ENCODE assay signal across 8 cellular contexts in the genomic region with DNA sequence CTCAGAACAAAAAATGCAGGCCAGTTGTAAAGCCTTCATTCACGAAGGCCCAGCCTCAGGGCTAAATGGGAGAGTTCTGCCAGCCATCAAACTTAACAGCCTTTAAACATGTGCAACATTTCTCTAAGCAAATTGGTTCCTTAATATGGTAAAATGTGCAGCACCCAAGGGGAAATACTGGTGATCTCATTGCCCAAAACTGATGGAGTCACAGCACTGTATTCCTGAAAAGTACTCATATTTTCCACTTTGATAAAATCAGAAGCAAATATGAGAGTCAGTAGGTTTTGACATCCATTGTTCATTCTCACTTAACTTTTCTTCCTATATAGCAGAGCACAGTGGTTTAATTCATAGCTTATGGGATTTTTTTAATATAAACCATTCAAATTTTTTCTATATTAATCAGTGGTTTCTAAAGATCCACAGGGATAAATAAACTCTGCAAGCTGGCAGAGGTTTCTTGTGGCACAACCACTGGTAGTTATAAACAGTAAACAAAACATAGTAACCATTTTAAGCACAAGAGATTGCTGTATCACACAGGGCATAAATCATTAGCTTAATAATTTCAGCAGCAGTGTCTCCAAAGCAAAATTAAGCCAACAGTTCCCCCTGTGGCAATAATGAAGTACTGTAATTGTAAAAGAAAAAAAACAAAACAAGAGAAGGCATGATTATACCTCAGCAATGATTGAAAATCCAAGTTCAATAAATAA.
DNase-seq lines count a peak whose midpoint lies in the region; ATAC-seq and TF ChIP-seq lines count a peak whose summit lies in the region.

No MANE protein-coding gene starts in this region.

- intact Hi-C loops in left ventricle myocardium superior (cut with micrococcal nuclease) (no loop called here), tibial artery (cut with DNase I; ENCODE audit: low total_unique reads) (no loop called here)

- H4K20me1 ChIP-seq in SK-N-SH (ENCODE audit: insufficient read depth), result no peaks in the 10 kb centered on the region

- H3K36me3 ChIP-seq in SK-N-SH (replicated peaks in 1 of 2; ENCODE audit: control insufficient read depth in 1 of 2, insufficient read depth in 2 of 2, low read length in 1 of 2) (no peaks in the 10 kb centered on the region), tibial artery (no peaks in the 10 kb centered on the region)

- ATAC-seq in GM18909 (IDR thresholded peaks at IDR 0.05; ENCODE audit: poor library complexity, unreplicated experiment) (peak; percentile 66), left ventricle myocardium superior (peak; percentile 59), HG02759 (IDR thresholded peaks at IDR 0.05; ENCODE audit: unreplicated experiment) (no peak), HG03439 (IDR thresholded peaks at IDR 0.05; ENCODE audit: unreplicated experiment) (no peak)

- peak; percentile 4 to 75; a peak in 2 of 4 replicates for TF ChIP-seq EP300 in SK-N-SH (IDR thresholded peaks at IDR 0.05; ENCODE audit: borderline replicate concordance in 1 of 2, low read depth in 1 of 2, low read length in 1 of 2)

- no peaks in the 10 kb centered on the region for H3K27me3 ChIP-seq in SK-N-SH (ENCODE audit: insufficient read depth)
- no peaks in the 10 kb centered on the region for H3K27me3 ChIP-seq in tibial artery

- no peak overlapping the region for H3K4me3 ChIP-seq in SK-N-SH (ENCODE audit: low read depth in 2 of 2, low read length in 1 of 2)
- no peak overlapping the region for H3K4me3 ChIP-seq in tibial artery

- 8% methylated on average over 1 of the region's 1 CpG for WGBS in SK-N-SH (ENCODE audit: low lambda C conversion rate)

- H3K9me2 ChIP-seq in SK-N-SH, result no peaks in the 10 kb centered on the region

- peak; percentile 65 for TF ChIP-seq CTCF in SK-N-SH (IDR thresholded peaks at IDR 0.05)
- peak; percentile 37 to 48 for TF ChIP-seq CTCF in tibial artery (IDR thresholded peaks at IDR 0.05)

- H3K9me3 ChIP-seq in SK-N-SH (no peaks in the 10 kb centered on the region), tibial artery (no peaks in the 10 kb centered on the region)

- peaks cover 11% of the 10 kb centered on the region for H3F3A ChIP-seq in SK-N-SH (replicated peaks; ENCODE audit: insufficient read depth)

- POLR2A ChIA-PET in SK-N-SH (lab: Yijun Ruan, JAX), result no interaction called here

- H3K79me2 ChIP-seq in SK-N-SH (ENCODE audit: insufficient read depth), result no peaks in the 10 kb centered on the region

- H3K27ac ChIP-seq in SK-N-SH (ENCODE audit: low read depth in 2 of 2, low read length in 1 of 2), result peak overlapping the region; percentile 60 to 79; a peak in 3 of 4 replicates
- peak overlapping the region in 1 of 2 donors; percentile 26 for H3K27ac ChIP-seq in tibial artery

- TF ChIP-seq RAD21 in SK-N-SH (IDR thresholded peaks at IDR 0.05; ENCODE audit: low read length), result peak; percentile 77

- CTCF ChIA-PET in SK-N-SH (lab: Yijun Ruan, JAX), result interaction anchor here (0.6 to 3.2 kb wide), 19 partner anchors 10 to 746 kb away, joined by 3 to 12 read pairs (median 3); no protein-coding TSS in a partner anchor

- H3K4me2 ChIP-seq in SK-N-SH, result 0 out of 2 replicates have a peak overlapping the region, but pooled peaks have one; percentile 14

- peaks cover 0 to 14% of the 10 kb centered on the region in 2 experiments; a peak in 2 of 4 replicates for H3K4me1 ChIP-seq in SK-N-SH (ENCODE audit: control insufficient read depth in 1 of 2, insufficient read depth in 2 of 2, low read depth in 1 of 2, low read length in 1 of 2)
- peaks cover 0 to 13% (median 5%) of the 10 kb centered on the region in 4 donors for H3K4me1 ChIP-seq in tibial artery

- DNase-seq in AG08395 (ENCODE audit: low spot score) (peak; percentile 56), SK-N-SH (peak; percentile 7), left ventricle myocardium superior (no peak), tibial artery (no peak), 8988T (no peak)

- H2AFZ ChIP-seq in SK-N-SH (ENCODE audit: low read depth), result no peak overlapping the region; the same call in 1 of the 2 replicates

- H3K9ac ChIP-seq in SK-N-SH, result no peak overlapping the region; the same call in 1 of the 2 replicates

TF ChIP-seq in SK-N-SH, 30 proteins besides CTCF, POLR2A, EP300 and RAD21 (continues in another document):
- TF ChIP-seq MEF2A (IDR thresholded peaks at IDR 0.05; ENCODE audit: borderline replicate concordance, low read depth) (0 out of 2 replicates have a peak, but pooled peaks have one; percentile 21), YY1 (IDR thresholded peaks at IDR 0.05; ENCODE audit: low read depth) (peak; percentile 43; the same call in 1 of the 2 replicates), JUND (IDR thresholded peaks at IDR 0.05) (peak; percentile 60), TAF1 (IDR thresholded peaks at IDR 0.05; ENCODE audit: borderline replicate concordance, low read depth, low read length) (no peak), GATA2 (CRISPR knock-in tag; IDR thresholded peaks at IDR 0.05) (0 out of 2 replicates have a peak, but pooled peaks have one; percentile 31), TEAD4 (IDR thresholded peaks at IDR 0.05; ENCODE audit: borderline replicate concordance, insufficient read depth) (no peak), POLR2AphosphoS5 (IDR thresholded peaks at IDR 0.05; ENCODE audit: low read depth, low read length) (0 out of 2 replicates have a peak, but pooled peaks have one; percentile 12), FOSL2 (IDR thresholded peaks at IDR 0.05; ENCODE audit: borderline replicate concordance, low read depth) (peak; percentile 20; the same call in 1 of the 2 replicates), NFIC (IDR thresholded peaks at IDR 0.05; ENCODE audit: borderline replicate concordance) (0 out of 2 replicates have a peak, but pooled peaks have one; percentile 1), NRF1 (IDR thresholded peaks at IDR 0.05; ENCODE audit: low read depth, low read length) (no peak), EZH2phosphoT487 (IDR thresholded peaks at IDR 0.05; ENCODE audit: borderline replicate concordance, low read depth) (no peak), RCOR1 (IDR thresholded peaks at IDR 0.05; ENCODE audit: low read length) (no peak), SMC3 (IDR thresholded peaks at IDR 0.05; ENCODE audit: low read depth, low read length) (peak; percentile 30; the same call in 1 of the 2 replicates), RFX5 (IDR thresholded peaks at IDR 0.05; ENCODE audit: low read length) (no peak), MXI1 (IDR thresholded peaks at IDR 0.05; ENCODE audit: low read depth, low read length) (no peak), TCF12 (IDR thresholded peaks at IDR 0.05) (peak; percentile 74; the same call in 1 of the 2 replicates), SIN3A (IDR thresholded peaks at IDR 0.05; ENCODE audit: borderline replicate concordance, low read depth, low read length) (no peak)
- TF ChIP-seq, protein P1, sequence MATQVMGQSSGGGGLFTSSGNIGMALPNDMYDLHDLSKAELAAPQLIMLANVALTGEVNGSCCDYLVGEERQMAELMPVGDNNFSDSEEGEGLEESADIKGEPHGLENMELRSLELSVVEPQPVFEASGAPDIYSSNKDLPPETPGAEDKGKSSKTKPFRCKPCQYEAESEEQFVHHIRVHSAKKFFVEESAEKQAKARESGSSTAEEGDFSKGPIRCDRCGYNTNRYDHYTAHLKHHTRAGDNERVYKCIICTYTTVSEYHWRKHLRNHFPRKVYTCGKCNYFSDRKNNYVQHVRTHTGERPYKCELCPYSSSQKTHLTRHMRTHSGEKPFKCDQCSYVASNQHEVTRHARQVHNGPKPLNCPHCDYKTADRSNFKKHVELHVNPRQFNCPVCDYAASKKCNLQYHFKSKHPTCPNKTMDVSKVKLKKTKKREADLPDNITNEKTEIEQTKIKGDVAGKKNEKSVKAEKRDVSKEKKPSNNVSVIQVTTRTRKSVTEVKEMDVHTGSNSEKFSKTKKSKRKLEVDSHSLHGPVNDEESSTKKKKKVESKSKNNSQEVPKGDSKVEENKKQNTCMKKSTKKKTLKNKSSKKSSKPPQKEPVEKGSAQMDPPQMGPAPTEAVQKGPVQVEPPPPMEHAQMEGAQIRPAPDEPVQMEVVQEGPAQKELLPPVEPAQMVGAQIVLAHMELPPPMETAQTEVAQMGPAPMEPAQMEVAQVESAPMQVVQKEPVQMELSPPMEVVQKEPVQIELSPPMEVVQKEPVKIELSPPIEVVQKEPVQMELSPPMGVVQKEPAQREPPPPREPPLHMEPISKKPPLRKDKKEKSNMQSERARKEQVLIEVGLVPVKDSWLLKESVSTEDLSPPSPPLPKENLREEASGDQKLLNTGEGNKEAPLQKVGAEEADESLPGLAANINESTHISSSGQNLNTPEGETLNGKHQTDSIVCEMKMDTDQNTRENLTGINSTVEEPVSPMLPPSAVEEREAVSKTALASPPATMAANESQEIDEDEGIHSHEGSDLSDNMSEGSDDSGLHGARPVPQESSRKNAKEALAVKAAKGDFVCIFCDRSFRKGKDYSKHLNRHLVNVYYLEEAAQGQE (IDR thresholded peaks at IDR 0.05; ENCODE audit: low read depth, low read length), result no peak
- TF ChIP-seq, protein P2, sequence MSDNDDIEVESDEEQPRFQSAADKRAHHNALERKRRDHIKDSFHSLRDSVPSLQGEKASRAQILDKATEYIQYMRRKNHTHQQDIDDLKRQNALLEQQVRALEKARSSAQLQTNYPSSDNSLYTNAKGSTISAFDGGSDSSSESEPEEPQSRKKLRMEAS (IDR thresholded peaks at IDR 0.05; ENCODE audit: low read depth), result peak; percentile 40; the same call in 1 of the 2 replicates
- TF ChIP-seq, protein P3, sequence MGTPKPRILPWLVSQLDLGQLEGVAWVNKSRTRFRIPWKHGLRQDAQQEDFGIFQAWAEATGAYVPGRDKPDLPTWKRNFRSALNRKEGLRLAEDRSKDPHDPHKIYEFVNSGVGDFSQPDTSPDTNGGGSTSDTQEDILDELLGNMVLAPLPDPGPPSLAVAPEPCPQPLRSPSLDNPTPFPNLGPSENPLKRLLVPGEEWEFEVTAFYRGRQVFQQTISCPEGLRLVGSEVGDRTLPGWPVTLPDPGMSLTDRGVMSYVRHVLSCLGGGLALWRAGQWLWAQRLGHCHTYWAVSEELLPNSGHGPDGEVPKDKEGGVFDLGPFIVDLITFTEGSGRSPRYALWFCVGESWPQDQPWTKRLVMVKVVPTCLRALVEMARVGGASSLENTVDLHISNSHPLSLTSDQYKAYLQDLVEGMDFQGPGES (IDR thresholded peaks at IDR 0.05; ENCODE audit: low read depth, low read length), result no peak
- TF ChIP-seq, protein P4, sequence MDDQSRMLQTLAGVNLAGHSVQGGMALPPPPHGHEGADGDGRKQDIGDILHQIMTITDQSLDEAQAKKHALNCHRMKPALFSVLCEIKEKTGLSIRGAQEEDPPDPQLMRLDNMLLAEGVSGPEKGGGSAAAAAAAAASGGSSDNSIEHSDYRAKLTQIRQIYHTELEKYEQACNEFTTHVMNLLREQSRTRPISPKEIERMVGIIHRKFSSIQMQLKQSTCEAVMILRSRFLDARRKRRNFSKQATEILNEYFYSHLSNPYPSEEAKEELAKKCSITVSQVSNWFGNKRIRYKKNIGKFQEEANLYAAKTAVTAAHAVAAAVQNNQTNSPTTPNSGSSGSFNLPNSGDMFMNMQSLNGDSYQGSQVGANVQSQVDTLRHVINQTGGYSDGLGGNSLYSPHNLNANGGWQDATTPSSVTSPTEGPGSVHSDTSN (IDR thresholded peaks at IDR 0.05), result peak; percentile 13

Comparison
In these comparisons a context has a peak if more than half of its experiments do, and no peak if none do; other contexts are left out.
1. DNase-seq: peak in AG08395 (single experiment) and SK-N-SH (single experiment); none in left ventricle myocardium superior (single experiment), tibial artery (0 of 2) and 8988T (single experiment).
2. ATAC-seq: peak in GM18909 (single experiment) and left ventricle myocardium superior (single experiment); none in HG02759 (single experiment) and HG03439 (single experiment).